ENCODE assay signal across 13 cellular contexts in the genomic region with DNA sequence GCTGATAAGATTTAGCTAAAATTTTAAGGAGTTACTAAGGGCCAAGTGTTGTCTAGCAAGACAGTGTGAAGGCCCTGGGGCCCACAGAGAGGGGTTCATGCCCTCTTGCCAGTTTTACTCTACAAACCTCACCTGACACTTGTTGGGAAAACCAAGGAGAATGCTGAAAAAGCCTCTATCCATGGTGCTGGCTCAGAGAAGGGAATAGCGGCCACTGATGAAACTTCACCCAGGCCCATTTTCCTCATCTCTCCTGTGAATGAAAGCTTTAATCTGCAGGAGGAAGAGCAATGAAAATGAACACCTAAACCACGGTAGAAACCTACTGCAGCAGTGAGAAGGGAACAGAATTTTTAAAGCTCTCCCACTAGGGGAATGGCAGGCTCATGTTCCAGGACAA.
DNase-seq lines count a peak whose midpoint lies in the region; ATAC-seq and TF ChIP-seq lines count a peak whose summit lies in the region.
"Had no signal": no experiment of that assay in that cellular context is flagged by ENCODE, and none has a peak within 500 bp of the region (broad histone marks: within the 10 kb centered on the region; RNA-seq: fewer than 3 reads in every experiment).

No MANE protein-coding gene starts in this region.

- RAD21 ChIA-PET in HCT116 (lab: Charles Lee; ENCODE audit: low non-redundant PET in 1 of 2, low total read pairs in 2 of 2, uncharacterized antibody in 2 of 2, unreplicated experiment in 2 of 2) = no interaction called here

- BruUV-seq in HCT116 (replicated peaks; lab: Mats Ljungman, UMichigan) = no TSS peak

- H3K9ac ChIP-seq in BLaER1 = no peak overlapping the region
- H3K9ac ChIP-seq in HCT116 (ENCODE audit: low read length) = no peak overlapping the region
- H3K9ac ChIP-seq: KMS-11 had no signal

- no peak overlapping the region for H3K4me3 ChIP-seq in BLaER1
- H3K4me3 ChIP-seq in HCT116 (replicated peaks in 1 of 2; ENCODE audit: low read depth in 1 of 2, low read length in 2 of 2) = no peak overlapping the region

- CTCF ChIA-PET in HCT116 (lab: Charles Lee) = no interaction called here

- no peak overlapping the region for H3K27ac ChIP-seq in BLaER1
- H3K27ac ChIP-seq in HCT116 (ENCODE audit: low read depth, low read length) = no peak overlapping the region
- H3K27ac ChIP-seq in foreskin keratinocyte = no peak overlapping the region
- H3K27ac ChIP-seq: KMS-11 had no signal

- peaks cover 27% of the 10 kb centered on the region for H3K4me1 ChIP-seq in BLaER1
- H3K4me1 ChIP-seq in HCT116 (ENCODE audit: control insufficient read depth in 1 of 2, insufficient read depth in 2 of 2, low read length in 2 of 2) = no peaks in the 10 kb centered on the region
- no peaks in the 10 kb centered on the region for H3K4me1 ChIP-seq in foreskin keratinocyte
- H3K4me1 ChIP-seq: Caco-2 had no signal

- no peaks in the 10 kb centered on the region for H3K36me3 ChIP-seq in BLaER1
- no peaks in the 10 kb centered on the region for H3K36me3 ChIP-seq in HCT116 (ENCODE audit: control insufficient read depth in 1 of 2, insufficient read depth in 2 of 2, low read length in 2 of 2)

- no peak for TF ChIP-seq CTCF in HCT116 (IDR thresholded peaks at IDR 0.05 in 2 of 3, conservative IDR thresholded peaks at IDR 0.05 in 1 of 3; ENCODE audit: borderline replicate concordance in 1 of 3, insufficient read depth in 1 of 3, low read depth in 2 of 3, low read length in 2 of 3)
- TF ChIP-seq CTCF in foreskin keratinocyte (conservative IDR thresholded peaks at IDR 0.05) = no peak

- no peaks in the 10 kb centered on the region for H3K9me2 ChIP-seq in HCT116 (ENCODE audit: insufficient read depth)

- no peak for TF ChIP-seq POLR2A in HCT116 (IDR thresholded peaks at IDR 0.05; ENCODE audit: borderline replicate concordance, extremely low read depth, insufficient read depth, insufficient read length)

- peaks cover 12% of the 10 kb centered on the region; the same call in 1 of the 2 replicates for H3K9me3 ChIP-seq in BLaER1
- no peaks in the 10 kb centered on the region for H3K9me3 ChIP-seq in HCT116 (ENCODE audit: control insufficient read depth in 1 of 2, insufficient read depth in 1 of 2, low read depth in 1 of 2, low read length in 2 of 2)
- H3K9me3 ChIP-seq: Caco-2 had no signal

- POLR2A ChIA-PET in HCT116 (lab: Charles Lee) = no interaction called here

- intact Hi-C loops in HCT116 (cut with micrococcal nuclease) = no loop called here

- H4K20me1 ChIP-seq in BLaER1 (no peaks in the 10 kb centered on the region), HCT116 (ENCODE audit: insufficient read depth) (no peaks in the 10 kb centered on the region)

- H3K27me3 ChIP-seq in BLaER1 (no peaks in the 10 kb centered on the region), HCT116 (ENCODE audit: insufficient read depth, low read length) (no peaks in the 10 kb centered on the region), foreskin keratinocyte (no peaks in the 10 kb centered on the region)

- peak overlapping the region; percentile 62 for H3K4me2 ChIP-seq in BLaER1
- no peak overlapping the region for H3K4me2 ChIP-seq in HCT116 (ENCODE audit: low read length)
- H3K4me2 ChIP-seq: KMS-11 had no signal

- H3K79me2 ChIP-seq in HCT116 (ENCODE audit: insufficient read depth, low read length) = no peaks in the 10 kb centered on the region

- TF ChIP-seq RAD21 in HCT116 (IDR thresholded peaks at IDR 0.05; ENCODE audit: low read depth) = no peak

- ATAC-seq in HCT116 (no peak), foreskin keratinocyte (no peak)

- H2AFZ ChIP-seq in HCT116 (ENCODE audit: low read depth, low read length, poor library complexity, severe bottlenecking) = no peak overlapping the region

- no peak for DNase-seq in HCT116 (ENCODE audit: low read depth, low spot score)
- peak; percentile 21 for DNase-seq in astrocyte of the hippocampus (ENCODE audit: low read depth, low spot score)
- peak; percentile 28 for DNase-seq in iPS-NIHi7 (ENCODE audit: extremely low spot score)
- DNase-seq in SIG-M5 (lab: John Stamatoyannopoulos, UW) = no peak
- no peak for DNase-seq in foreskin keratinocyte
- no peak for DNase-seq in HuH-7.5 (ENCODE audit: low spot score)
- no peak for DNase-seq in activated gamma-delta T cell (lab: John Stamatoyannopoulos, UW)
- DNase-seq: Caco-2; CD8-positive, alpha-beta memory T cell; DND-41; GF-D8 had no signal

TF ChIP-seq in HCT116, 20 proteins besides CTCF, POLR2A, EP300 and RAD21:
- no peak for TF ChIP-seq TCF7L2 (IDR thresholded peaks at IDR 0.05; ENCODE audit: borderline replicate concordance, extremely low read depth, insufficient read depth, insufficient read length)
- TF ChIP-seq, protein P1, sequence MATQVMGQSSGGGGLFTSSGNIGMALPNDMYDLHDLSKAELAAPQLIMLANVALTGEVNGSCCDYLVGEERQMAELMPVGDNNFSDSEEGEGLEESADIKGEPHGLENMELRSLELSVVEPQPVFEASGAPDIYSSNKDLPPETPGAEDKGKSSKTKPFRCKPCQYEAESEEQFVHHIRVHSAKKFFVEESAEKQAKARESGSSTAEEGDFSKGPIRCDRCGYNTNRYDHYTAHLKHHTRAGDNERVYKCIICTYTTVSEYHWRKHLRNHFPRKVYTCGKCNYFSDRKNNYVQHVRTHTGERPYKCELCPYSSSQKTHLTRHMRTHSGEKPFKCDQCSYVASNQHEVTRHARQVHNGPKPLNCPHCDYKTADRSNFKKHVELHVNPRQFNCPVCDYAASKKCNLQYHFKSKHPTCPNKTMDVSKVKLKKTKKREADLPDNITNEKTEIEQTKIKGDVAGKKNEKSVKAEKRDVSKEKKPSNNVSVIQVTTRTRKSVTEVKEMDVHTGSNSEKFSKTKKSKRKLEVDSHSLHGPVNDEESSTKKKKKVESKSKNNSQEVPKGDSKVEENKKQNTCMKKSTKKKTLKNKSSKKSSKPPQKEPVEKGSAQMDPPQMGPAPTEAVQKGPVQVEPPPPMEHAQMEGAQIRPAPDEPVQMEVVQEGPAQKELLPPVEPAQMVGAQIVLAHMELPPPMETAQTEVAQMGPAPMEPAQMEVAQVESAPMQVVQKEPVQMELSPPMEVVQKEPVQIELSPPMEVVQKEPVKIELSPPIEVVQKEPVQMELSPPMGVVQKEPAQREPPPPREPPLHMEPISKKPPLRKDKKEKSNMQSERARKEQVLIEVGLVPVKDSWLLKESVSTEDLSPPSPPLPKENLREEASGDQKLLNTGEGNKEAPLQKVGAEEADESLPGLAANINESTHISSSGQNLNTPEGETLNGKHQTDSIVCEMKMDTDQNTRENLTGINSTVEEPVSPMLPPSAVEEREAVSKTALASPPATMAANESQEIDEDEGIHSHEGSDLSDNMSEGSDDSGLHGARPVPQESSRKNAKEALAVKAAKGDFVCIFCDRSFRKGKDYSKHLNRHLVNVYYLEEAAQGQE (IDR thresholded peaks at IDR 0.05; ENCODE audit: low read depth) = peak; percentile 44

Comparison
In these comparisons a context has a peak if more than half of its experiments do, and no peak if none do; other contexts are left out.
1. DNase-seq: peak in astrocyte of the hippocampus (single experiment) and iPS-NIHi7 (single experiment); none in HCT116 (single experiment), SIG-M5 (single experiment), foreskin keratinocyte (0 of 2), HuH-7.5 (single experiment) and activated gamma-delta T cell (single experiment).